Comparison of ENCODE assay signal across 8 cellular contexts in genomic region chr21:42232176-42232825, GRCh38. TPM values are rescaled to one million over a fixed set of nuclear protein-coding genes. Genes with fewer than 3 reads are reported as not detected.
DNase-seq lines count a peak whose midpoint lies in the region; TF ChIP-seq lines count a peak whose summit lies in the region.

No MANE protein-coding gene starts in this region.

- H3K4me3 ChIP-seq in DOHH2 (ENCODE audit: low read length) (peak overlapping the region; percentile 62), ascending aorta (no peak overlapping the region), parathyroid adenoma (ENCODE audit: low read depth, low read length) (no peak overlapping the region), lower leg skin (ENCODE audit: low read depth, poor library complexity, severe bottlenecking) (no peak overlapping the region)

- peak overlapping the region; percentile 55 for H3K27ac ChIP-seq in DOHH2 (ENCODE audit: low read depth, low read length)
- H3K27ac ChIP-seq in ascending aorta: peak overlapping the region; percentile 69 to 71
- H3K27ac ChIP-seq in parathyroid adenoma: peak overlapping the region; percentile 85

- in situ Hi-C loops in ACHN (cut with HindIII; ENCODE audit: low pct_ligation_motif_present, low pct_unique_long_range_greater_than_20kb, low sequenced_read_pairs): no loop called here

- H4K20me1 ChIP-seq in DOHH2 (ENCODE audit: control insufficient read depth, insufficient read depth, low read depth, low read length): no peaks in the 10 kb centered on the region

- 74% methylated on average over 8 of the region's 8 CpGs for WGBS in lower leg skin, 2 donors

- no peaks in the 10 kb centered on the region for H3K9me2 ChIP-seq in DOHH2 (replicated peaks; ENCODE audit: control insufficient read depth, low read length)

- H3K4me1 ChIP-seq in DOHH2 (ENCODE audit: control insufficient read depth, low read length) (peaks cover 73% of the 10 kb centered on the region), ascending aorta (peaks cover 17 to 22% of the 10 kb centered on the region in 2 donors), parathyroid adenoma (peaks cover 37% of the 10 kb centered on the region)

- H3K79me2 ChIP-seq in DOHH2 (ENCODE audit: control insufficient read depth, low read length): no peaks in the 10 kb centered on the region
- peaks cover 2% of the 10 kb centered on the region for H3K79me2 ChIP-seq in parathyroid adenoma

- H3K36me3 ChIP-seq in DOHH2 (ENCODE audit: control insufficient read depth, low read length): peaks cover 5% of the 10 kb centered on the region
- no peaks in the 10 kb centered on the region for H3K36me3 ChIP-seq in ascending aorta
- H3K36me3 ChIP-seq in parathyroid adenoma (ENCODE audit: control insufficient read depth, insufficient read depth, low read length): no peaks in the 10 kb centered on the region

- no peak overlapping the region for H3K9ac ChIP-seq in parathyroid adenoma

- intact Hi-C loops in ascending aorta (cut with DNase I) (loop anchor here (5.0 to 10.0 kb wide), 2 partner anchors 55 to 808 kb away; partner anchors contain the start of gene MX1), lower leg skin (cut with DNase I; ENCODE audit: low total_unique reads) (no loop called here)

- TF ChIP-seq POLR2A in lower leg skin (IDR thresholded peaks at IDR 0.05): no peak

- H3K9me3 ChIP-seq in DOHH2 (ENCODE audit: control insufficient read depth, insufficient read depth, low read length) (no peaks in the 10 kb centered on the region), ascending aorta (no peaks in the 10 kb centered on the region), parathyroid adenoma (ENCODE audit: control insufficient read depth, low read length) (no peaks in the 10 kb centered on the region)

- TF ChIP-seq CTCF in DOHH2 (IDR thresholded peaks at IDR 0.05; ENCODE audit: low read depth, low read length, poor library complexity, severe bottlenecking) (no peak), ascending aorta (IDR thresholded peaks at IDR 0.05) (no peak), parathyroid adenoma (IDR thresholded peaks at IDR 0.05) (no peak), lower leg skin (IDR thresholded peaks at IDR 0.05) (no peak)

- DNase-seq in NCI-H1105 (lab: John Stamatoyannopoulos, UW) (peak; percentile 19), ascending aorta (ENCODE audit: low spot score in 2 of 2) (no peak), NOMO-1 treated with DMSO at 0.1 percent for 48 hours (lab: John Stamatoyannopoulos, UW; ENCODE audit: unreplicated experiment) (no peak), ACHN (no peak), SKM-1 (lab: John Stamatoyannopoulos, UW; ENCODE audit: unreplicated experiment) (no peak), lower leg skin (ENCODE audit: low spot score in 2 of 2) (no peak)

- H3F3A ChIP-seq in DOHH2 (ENCODE audit: control insufficient read depth, insufficient read depth): peaks cover 21% of the 10 kb centered on the region

- H3K4me2 ChIP-seq in DOHH2 (ENCODE audit: low read length) (peak overlapping the region; percentile 63), parathyroid adenoma (ENCODE audit: low read length) (no peak overlapping the region)

- peaks cover 10% of the 10 kb centered on the region for H3K27me3 ChIP-seq in DOHH2 (ENCODE audit: control insufficient read depth, low read length)
- no peaks in the 10 kb centered on the region for H3K27me3 ChIP-seq in ascending aorta
- no peaks in the 10 kb centered on the region for H3K27me3 ChIP-seq in parathyroid adenoma (ENCODE audit: control insufficient read depth, insufficient read depth, low read length)

- no peak overlapping the region for H2AFZ ChIP-seq in parathyroid adenoma

RNA-seq across cellular contexts. Expression of gene ABCG1, which starts 13.4 kb away (rescaled TPM):
- 39.5 TPM for total RNA-seq in ascending aorta
- total RNA-seq in lower leg skin: 10 to 100 TPM; 49.4 to 80.2 (median 52.7) TPM
